1 cellular context compared by ENCODE assay signal in the genomic region with DNA sequence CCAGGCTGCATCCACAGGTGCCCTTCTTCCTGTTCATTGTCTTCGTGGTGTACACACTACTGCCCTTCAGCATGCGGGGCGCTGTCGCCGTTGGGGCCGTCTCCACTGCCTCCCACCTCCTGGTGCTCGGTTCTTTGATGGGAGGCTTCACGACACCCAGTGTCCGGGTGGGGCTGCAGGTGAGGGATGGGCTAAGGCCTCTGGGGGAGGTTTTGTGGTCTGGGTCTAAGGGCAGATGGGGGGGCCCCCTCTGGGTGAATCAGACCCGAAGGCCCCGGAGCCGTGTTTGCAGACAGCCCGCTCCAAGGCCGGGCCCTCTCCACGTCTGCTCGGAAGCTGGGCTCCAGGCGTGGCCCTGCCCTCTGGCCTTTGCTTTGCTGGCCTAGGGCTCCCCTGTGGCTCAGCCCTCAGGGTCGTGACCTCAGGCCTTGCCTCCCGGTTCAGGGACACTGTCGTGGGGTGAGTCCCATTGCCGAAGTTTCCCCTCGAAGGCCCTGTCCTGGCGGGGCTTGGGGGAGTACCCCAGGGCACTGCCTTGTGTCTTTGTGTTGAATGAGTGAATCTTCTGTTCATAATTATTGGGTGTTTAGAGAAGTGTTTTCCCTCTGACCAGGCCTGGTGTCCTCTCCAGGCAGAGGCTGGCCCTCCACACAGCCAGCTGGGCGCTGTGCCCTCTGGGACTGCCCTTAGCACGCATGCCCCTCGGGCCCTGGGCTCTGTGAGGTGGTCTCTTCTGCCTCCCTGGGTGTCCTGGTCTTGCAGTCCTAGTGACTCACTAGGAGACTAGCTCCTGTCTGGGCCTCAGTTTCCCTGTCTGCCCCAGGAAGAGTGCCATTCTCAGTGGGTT.
A peak's percentile ranks its signal among the peaks of the same experiment; 100 is the strongest.
TF ChIP-seq lines count a peak whose summit lies in the region.

No MANE protein-coding gene starts in this region.

TF ChIP-seq in HepG2, 621 proteins besides CTCF, POLR2A, EP300 and RAD21 (continued from another document and continues in another):
- TF ChIP-seq, protein P1, sequence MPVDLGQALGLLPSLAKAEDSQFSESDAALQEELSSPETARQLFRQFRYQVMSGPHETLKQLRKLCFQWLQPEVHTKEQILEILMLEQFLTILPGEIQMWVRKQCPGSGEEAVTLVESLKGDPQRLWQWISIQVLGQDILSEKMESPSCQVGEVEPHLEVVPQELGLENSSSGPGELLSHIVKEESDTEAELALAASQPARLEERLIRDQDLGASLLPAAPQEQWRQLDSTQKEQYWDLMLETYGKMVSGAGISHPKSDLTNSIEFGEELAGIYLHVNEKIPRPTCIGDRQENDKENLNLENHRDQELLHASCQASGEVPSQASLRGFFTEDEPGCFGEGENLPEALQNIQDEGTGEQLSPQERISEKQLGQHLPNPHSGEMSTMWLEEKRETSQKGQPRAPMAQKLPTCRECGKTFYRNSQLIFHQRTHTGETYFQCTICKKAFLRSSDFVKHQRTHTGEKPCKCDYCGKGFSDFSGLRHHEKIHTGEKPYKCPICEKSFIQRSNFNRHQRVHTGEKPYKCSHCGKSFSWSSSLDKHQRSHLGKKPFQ (CRISPR knock-in tag; IDR thresholded peaks at IDR 0.05; ENCODE audit: insufficient replicate concordance) = no peak
- TF ChIP-seq MBNL3 (CRISPR knock-in tag; conservative IDR thresholded peaks at IDR 0.05) (no peak), NFIB (CRISPR knock-in tag; IDR thresholded peaks at IDR 0.05; ENCODE audit: borderline replicate concordance) (no peak), HDAC1 (CRISPR knock-in tag; IDR thresholded peaks at IDR 0.05) (peak; percentile 92), ZNF775 (CRISPR knock-in tag; IDR thresholded peaks at IDR 0.05; ENCODE audit: borderline replicate concordance) (no peak), ZNF282 (IDR thresholded peaks at IDR 0.05; ENCODE audit: partially characterized antibody) (no peak), CEBPB (IDR thresholded peaks at IDR 0.05; ENCODE audit: borderline replicate concordance, low read depth, low read length) (no peak), ZNF460 (CRISPR knock-in tag; IDR thresholded peaks at IDR 0.05; ENCODE audit: borderline replicate concordance) (no peak), SIN3B (IDR thresholded peaks at IDR 0.05; ENCODE audit: low read length) (peak; percentile 44; the same call in 1 of the 2 replicates), AHR (CRISPR knock-in tag; IDR thresholded peaks at IDR 0.05) (0 out of 2 replicates have a peak, but pooled peaks have one; percentile 65), RBAK (CRISPR knock-in tag; IDR thresholded peaks at IDR 0.05) (0 out of 2 replicates have a peak, but pooled peaks have one; percentile 57), ARNTL (CRISPR knock-in tag; IDR thresholded peaks at IDR 0.05) (peak; percentile 76; the same call in 1 of the 2 replicates), GABPB1 (CRISPR knock-in tag; IDR thresholded peaks at IDR 0.05) (peak; percentile 68), NBN (conservative IDR thresholded peaks at IDR 0.05) (no peak), SP140L (CRISPR knock-in tag; IDR thresholded peaks at IDR 0.05; ENCODE audit: borderline replicate concordance) (0 out of 2 replicates have a peak, but pooled peaks have one; percentile 58), NFATC3 (CRISPR knock-in tag; IDR thresholded peaks at IDR 0.05) (no peak), TRIM24 (CRISPR knock-in tag; IDR thresholded peaks at IDR 0.05) (no peak), ZNF510 (CRISPR knock-in tag; IDR thresholded peaks at IDR 0.05; ENCODE audit: low read depth) (no peak; the same call in 1 of the 2 replicates), SIX4 (CRISPR knock-in tag; IDR thresholded peaks at IDR 0.05) (no peak), ZNF124 (CRISPR knock-in tag; IDR thresholded peaks at IDR 0.05) (peak; percentile 92; the same call in 1 of the 2 replicates), PAF1 (CRISPR knock-in tag; IDR thresholded peaks at IDR 0.05) (no peak), PTBP1 (IDR thresholded peaks at IDR 0.05; ENCODE audit: low read depth, low read length, poor library complexity, severe bottlenecking) (peak; percentile 9), FOXA3 (CRISPR knock-in tag; IDR thresholded peaks at IDR 0.05) (peak; percentile 59; the same call in 1 of the 2 replicates), ZNF136 (CRISPR knock-in tag; IDR thresholded peaks at IDR 0.05; ENCODE audit: low read depth) (peak; percentile 49; the same call in 1 of the 2 replicates), ZNF3 (CRISPR knock-in tag; IDR thresholded peaks at IDR 0.05) (no peak), SETDB1 (CRISPR knock-in tag; IDR thresholded peaks at IDR 0.05; ENCODE audit: borderline replicate concordance) (no peak), FOSL1 (CRISPR knock-in tag; IDR thresholded peaks at IDR 0.05; ENCODE audit: borderline replicate concordance) (no peak), RFXAP (CRISPR knock-in tag; IDR thresholded peaks at IDR 0.05; ENCODE audit: borderline replicate concordance) (peak; percentile 49; the same call in 1 of the 2 replicates), ZNF30 (CRISPR knock-in tag; IDR thresholded peaks at IDR 0.05) (0 out of 2 replicates have a peak, but pooled peaks have one; percentile 31), ISL2 (CRISPR knock-in tag; IDR thresholded peaks at IDR 0.05) (peak; percentile 74), AKAP8 (CRISPR knock-in tag; IDR thresholded peaks at IDR 0.05) (no peak; the same call in 1 of the 2 replicates), RFX5 (IDR thresholded peaks at IDR 0.05; ENCODE audit: low read depth, low read length) (no peak)
- TF ChIP-seq, protein P2, sequence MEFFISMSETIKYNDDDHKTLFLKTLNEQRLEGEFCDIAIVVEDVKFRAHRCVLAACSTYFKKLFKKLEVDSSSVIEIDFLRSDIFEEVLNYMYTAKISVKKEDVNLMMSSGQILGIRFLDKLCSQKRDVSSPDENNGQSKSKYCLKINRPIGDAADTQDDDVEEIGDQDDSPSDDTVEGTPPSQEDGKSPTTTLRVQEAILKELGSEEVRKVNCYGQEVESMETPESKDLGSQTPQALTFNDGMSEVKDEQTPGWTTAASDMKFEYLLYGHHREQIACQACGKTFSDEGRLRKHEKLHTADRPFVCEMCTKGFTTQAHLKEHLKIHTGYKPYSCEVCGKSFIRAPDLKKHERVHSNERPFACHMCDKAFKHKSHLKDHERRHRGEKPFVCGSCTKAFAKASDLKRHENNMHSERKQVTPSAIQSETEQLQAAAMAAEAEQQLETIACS (CRISPR knock-in tag; IDR thresholded peaks at IDR 0.05) = no peak
- TF ChIP-seq, protein P3, sequence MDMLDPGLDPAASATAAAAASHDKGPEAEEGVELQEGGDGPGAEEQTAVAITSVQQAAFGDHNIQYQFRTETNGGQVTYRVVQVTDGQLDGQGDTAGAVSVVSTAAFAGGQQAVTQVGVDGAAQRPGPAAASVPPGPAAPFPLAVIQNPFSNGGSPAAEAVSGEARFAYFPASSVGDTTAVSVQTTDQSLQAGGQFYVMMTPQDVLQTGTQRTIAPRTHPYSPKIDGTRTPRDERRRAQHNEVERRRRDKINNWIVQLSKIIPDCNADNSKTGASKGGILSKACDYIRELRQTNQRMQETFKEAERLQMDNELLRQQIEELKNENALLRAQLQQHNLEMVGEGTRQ (IDR thresholded peaks at IDR 0.05; ENCODE audit: low read depth, low read length) = no peak
- TF ChIP-seq, protein P3 (CRISPR knock-in tag; IDR thresholded peaks at IDR 0.05; ENCODE audit: borderline replicate concordance) = no peak
- TF ChIP-seq, protein P4, sequence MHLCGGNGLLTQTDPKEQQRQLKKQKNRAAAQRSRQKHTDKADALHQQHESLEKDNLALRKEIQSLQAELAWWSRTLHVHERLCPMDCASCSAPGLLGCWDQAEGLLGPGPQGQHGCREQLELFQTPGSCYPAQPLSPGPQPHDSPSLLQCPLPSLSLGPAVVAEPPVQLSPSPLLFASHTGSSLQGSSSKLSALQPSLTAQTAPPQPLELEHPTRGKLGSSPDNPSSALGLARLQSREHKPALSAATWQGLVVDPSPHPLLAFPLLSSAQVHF (CRISPR knock-in tag; IDR thresholded peaks at IDR 0.05) = no peak
- TF ChIP-seq, protein P5, sequence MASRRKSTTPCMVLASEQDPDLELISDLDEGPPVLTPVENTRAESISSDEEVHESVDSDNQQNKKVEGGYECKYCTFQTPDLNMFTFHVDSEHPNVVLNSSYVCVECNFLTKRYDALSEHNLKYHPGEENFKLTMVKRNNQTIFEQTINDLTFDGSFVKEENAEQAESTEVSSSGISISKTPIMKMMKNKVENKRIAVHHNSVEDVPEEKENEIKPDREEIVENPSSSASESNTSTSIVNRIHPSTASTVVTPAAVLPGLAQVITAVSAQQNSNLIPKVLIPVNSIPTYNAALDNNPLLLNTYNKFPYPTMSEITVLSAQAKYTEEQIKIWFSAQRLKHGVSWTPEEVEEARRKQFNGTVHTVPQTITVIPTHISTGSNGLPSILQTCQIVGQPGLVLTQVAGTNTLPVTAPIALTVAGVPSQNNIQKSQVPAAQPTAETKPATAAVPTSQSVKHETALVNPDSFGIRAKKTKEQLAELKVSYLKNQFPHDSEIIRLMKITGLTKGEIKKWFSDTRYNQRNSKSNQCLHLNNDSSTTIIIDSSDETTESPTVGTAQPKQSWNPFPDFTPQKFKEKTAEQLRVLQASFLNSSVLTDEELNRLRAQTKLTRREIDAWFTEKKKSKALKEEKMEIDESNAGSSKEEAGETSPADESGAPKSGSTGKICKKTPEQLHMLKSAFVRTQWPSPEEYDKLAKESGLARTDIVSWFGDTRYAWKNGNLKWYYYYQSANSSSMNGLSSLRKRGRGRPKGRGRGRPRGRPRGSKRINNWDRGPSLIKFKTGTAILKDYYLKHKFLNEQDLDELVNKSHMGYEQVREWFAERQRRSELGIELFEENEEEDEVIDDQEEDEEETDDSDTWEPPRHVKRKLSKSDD (CRISPR knock-in tag; IDR thresholded peaks at IDR 0.05; ENCODE audit: low read depth) = peak; percentile 86; the same call in 1 of the 2 replicates
- TF ChIP-seq, protein P6, sequence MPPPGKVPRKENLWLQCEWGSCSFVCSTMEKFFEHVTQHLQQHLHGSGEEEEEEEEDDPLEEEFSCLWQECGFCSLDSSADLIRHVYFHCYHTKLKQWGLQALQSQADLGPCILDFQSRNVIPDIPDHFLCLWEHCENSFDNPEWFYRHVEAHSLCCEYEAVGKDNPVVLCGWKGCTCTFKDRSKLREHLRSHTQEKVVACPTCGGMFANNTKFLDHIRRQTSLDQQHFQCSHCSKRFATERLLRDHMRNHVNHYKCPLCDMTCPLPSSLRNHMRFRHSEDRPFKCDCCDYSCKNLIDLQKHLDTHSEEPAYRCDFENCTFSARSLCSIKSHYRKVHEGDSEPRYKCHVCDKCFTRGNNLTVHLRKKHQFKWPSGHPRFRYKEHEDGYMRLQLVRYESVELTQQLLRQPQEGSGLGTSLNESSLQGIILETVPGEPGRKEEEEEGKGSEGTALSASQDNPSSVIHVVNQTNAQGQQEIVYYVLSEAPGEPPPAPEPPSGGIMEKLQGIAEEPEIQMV (CRISPR knock-in tag; IDR thresholded peaks at IDR 0.05; ENCODE audit: low read depth) = no peak
- TF ChIP-seq, protein P7, sequence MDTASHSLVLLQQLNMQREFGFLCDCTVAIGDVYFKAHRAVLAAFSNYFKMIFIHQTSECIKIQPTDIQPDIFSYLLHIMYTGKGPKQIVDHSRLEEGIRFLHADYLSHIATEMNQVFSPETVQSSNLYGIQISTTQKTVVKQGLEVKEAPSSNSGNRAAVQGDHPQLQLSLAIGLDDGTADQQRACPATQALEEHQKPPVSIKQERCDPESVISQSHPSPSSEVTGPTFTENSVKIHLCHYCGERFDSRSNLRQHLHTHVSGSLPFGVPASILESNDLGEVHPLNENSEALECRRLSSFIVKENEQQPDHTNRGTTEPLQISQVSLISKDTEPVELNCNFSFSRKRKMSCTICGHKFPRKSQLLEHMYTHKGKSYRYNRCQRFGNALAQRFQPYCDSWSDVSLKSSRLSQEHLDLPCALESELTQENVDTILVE (CRISPR knock-in tag; IDR thresholded peaks at IDR 0.05) = peak; percentile 73; the same call in 1 of the 2 replicates
- TF ChIP-seq, protein P8, sequence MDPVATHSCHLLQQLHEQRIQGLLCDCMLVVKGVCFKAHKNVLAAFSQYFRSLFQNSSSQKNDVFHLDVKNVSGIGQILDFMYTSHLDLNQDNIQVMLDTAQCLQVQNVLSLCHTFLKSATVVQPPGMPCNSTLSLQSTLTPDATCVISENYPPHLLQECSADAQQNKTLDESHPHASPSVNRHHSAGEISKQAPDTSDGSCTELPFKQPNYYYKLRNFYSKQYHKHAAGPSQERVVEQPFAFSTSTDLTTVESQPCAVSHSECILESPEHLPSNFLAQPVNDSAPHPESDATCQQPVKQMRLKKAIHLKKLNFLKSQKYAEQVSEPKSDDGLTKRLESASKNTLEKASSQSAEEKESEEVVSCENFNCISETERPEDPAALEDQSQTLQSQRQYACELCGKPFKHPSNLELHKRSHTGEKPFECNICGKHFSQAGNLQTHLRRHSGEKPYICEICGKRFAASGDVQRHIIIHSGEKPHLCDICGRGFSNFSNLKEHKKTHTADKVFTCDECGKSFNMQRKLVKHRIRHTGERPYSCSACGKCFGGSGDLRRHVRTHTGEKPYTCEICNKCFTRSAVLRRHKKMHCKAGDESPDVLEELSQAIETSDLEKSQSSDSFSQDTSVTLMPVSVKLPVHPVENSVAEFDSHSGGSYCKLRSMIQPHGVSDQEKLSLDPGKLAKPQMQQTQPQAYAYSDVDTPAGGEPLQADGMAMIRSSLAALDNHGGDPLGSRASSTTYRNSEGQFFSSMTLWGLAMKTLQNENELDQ (CRISPR knock-in tag; IDR thresholded peaks at IDR 0.05; ENCODE audit: borderline replicate concordance) = peak; percentile 20; the same call in 1 of the 2 replicates
- TF ChIP-seq, protein P9, sequence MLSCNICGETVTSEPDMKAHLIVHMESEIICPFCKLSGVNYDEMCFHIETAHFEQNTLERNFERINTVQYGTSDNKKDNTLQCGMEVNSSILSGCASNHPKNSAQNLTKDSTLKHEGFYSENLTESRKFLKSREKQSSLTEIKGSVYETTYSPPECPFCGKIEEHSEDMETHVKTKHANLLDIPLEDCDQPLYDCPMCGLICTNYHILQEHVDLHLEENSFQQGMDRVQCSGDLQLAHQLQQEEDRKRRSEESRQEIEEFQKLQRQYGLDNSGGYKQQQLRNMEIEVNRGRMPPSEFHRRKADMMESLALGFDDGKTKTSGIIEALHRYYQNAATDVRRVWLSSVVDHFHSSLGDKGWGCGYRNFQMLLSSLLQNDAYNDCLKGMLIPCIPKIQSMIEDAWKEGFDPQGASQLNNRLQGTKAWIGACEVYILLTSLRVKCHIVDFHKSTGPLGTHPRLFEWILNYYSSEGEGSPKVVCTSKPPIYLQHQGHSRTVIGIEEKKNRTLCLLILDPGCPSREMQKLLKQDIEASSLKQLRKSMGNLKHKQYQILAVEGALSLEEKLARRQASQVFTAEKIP (CRISPR knock-in tag; IDR thresholded peaks at IDR 0.05; ENCODE audit: borderline replicate concordance) = no peak
